Comparison of ENCODE assay signal across 19 cellular contexts in genomic region chr5:126831175-126831574, GRCh38. TPM values are rescaled to one million over a fixed set of nuclear protein-coding genes. Genes with fewer than 3 reads are reported as not detected.
DNase-seq lines count a peak whose midpoint lies in the region; ATAC-seq, FAIRE-seq and TF ChIP-seq lines count a peak whose summit lies in the region.
"Had no signal": no experiment of that assay in that cellular context is flagged by ENCODE, and none has a peak within 500 bp of the region (broad histone marks: within the 10 kb centered on the region; RNA-seq: fewer than 3 reads in every experiment).

No MANE protein-coding gene starts in this region.

- peaks cover 31% of the 10 kb centered on the region for H3K36me3 ChIP-seq in CD4-positive, alpha-beta memory T cell (ENCODE audit: insufficient read depth, low read length)
- peaks cover 11% of the 10 kb centered on the region for H3K36me3 ChIP-seq in CD8-positive, alpha-beta T cell (ENCODE audit: insufficient read depth, low read length)

- no peak overlapping the region for H3K4me2 ChIP-seq in A549

- POLR2A ChIA-PET in A549 (lab: Yijun Ruan, JAX) = no interaction called here
- POLR2A ChIA-PET in CD4-positive, alpha-beta memory T cell (lab: Charles Lee; ENCODE audit: partially characterized antibody) = interaction anchor here (1.1 kb wide), 1 partner anchor 53 kb away, joined by 3 read pairs; no protein-coding TSS in a partner anchor
- POLR2A ChIA-PET in activated CD4-positive, alpha-beta memory T cell treated with anti-CD3 and anti-CD28 coated beads for 36 hours (lab: Charles Lee) = no interaction called here
- POLR2A ChIA-PET in CD8-positive, alpha-beta T cell (lab: Charles Lee) = interaction anchor here (1.2 kb wide), 1 partner anchor 23 kb away, joined by 3 read pairs; no protein-coding TSS in a partner anchor

- H3K27me3 Mint-ChIP-seq in CD4-positive, alpha-beta memory T cell = no peaks in the 10 kb centered on the region
- no peaks in the 10 kb centered on the region for H3K27me3 Mint-ChIP-seq in activated CD4-positive, alpha-beta memory T cell treated with anti-CD3 and anti-CD28 coated beads for 36 hours
- H3K27me3 Mint-ChIP-seq in immature natural killer cell (ENCODE audit: low read depth in 3 of 3) = no peaks in the 10 kb centered on the region
- H3K27me3 Mint-ChIP-seq in CD8-positive, alpha-beta T cell (ENCODE audit: low read depth) = no peaks in the 10 kb centered on the region

- CTCF ChIA-PET in A549 (lab: Yijun Ruan, JAX) = interaction anchor here (0.7 to 1.6 kb wide), 3 partner anchors 13 to 155 kb away, joined by 3 read pairs; no protein-coding TSS in a partner anchor
- CTCF ChIA-PET in CD4-positive, alpha-beta memory T cell (lab: Charles Lee; ENCODE audit: partially characterized antibody) = interaction anchor here (0.8 to 2.0 kb wide), 3 partner anchors 9 to 176 kb away, joined by 3 to 6 read pairs (median 3); no protein-coding TSS in a partner anchor
- CTCF ChIA-PET in activated CD4-positive, alpha-beta memory T cell treated with anti-CD3 and anti-CD28 coated beads for 36 hours (lab: Charles Lee) = interaction anchor here (0.9 to 1.9 kb wide), 2 partner anchors 29 to 661 kb away, joined by 3 to 5 read pairs; no protein-coding TSS in a partner anchor
- CTCF ChIA-PET in CD8-positive, alpha-beta T cell (lab: Charles Lee) = interaction anchor here (1.1 kb wide), 2 partner anchors 482 kb away, joined by 3 read pairs; no protein-coding TSS in a partner anchor

- peak overlapping the region in 5 of 7 donors; percentile 1 to 92 (median 39) for H3K27ac Mint-ChIP-seq in CD4-positive, alpha-beta memory T cell
- H3K27ac Mint-ChIP-seq in activated CD4-positive, alpha-beta memory T cell treated with anti-CD3 and anti-CD28 coated beads for 36 hours = peak overlapping the region; percentile 33
- peak overlapping the region in 4 of 6 donors; percentile 5 to 40 (median 27) for H3K27ac Mint-ChIP-seq in immature natural killer cell
- H3K27ac Mint-ChIP-seq in CD8-positive, alpha-beta T cell = no peak overlapping the region

- H3K27ac ChIP-seq in A549 = no peak overlapping the region
- H3K27ac ChIP-seq in CD4-positive, alpha-beta memory T cell (ENCODE audit: low read depth, low read length) = no peak overlapping the region
- no peak overlapping the region for H3K27ac ChIP-seq in CD8-positive, alpha-beta T cell (ENCODE audit: low read depth, low read length)
- H3K27ac ChIP-seq: HL-60, SJCRH30 had no signal

- intact Hi-C loops in CD4-positive, alpha-beta memory T cell (cut with micrococcal nuclease) = no loop called here
- intact Hi-C loops in activated CD4-positive, alpha-beta memory T cell treated with anti-CD3 and anti-CD28 coated beads for 36 hours (cut with micrococcal nuclease) = no loop called here
- intact Hi-C loops in CD8-positive, alpha-beta T cell (cut with DNase I, micrococcal nuclease) = loop anchor here in 1 of 2 experiments (10.0 kb wide), 1 partner anchor 394 kb away; no protein-coding TSS in a partner anchor

- no peaks in the 10 kb centered on the region for H3K4me1 ChIP-seq in A549
- H3K4me1 ChIP-seq in CD4-positive, alpha-beta memory T cell (ENCODE audit: insufficient read depth, low read length) = peaks cover 7% of the 10 kb centered on the region
- no peaks in the 10 kb centered on the region for H3K4me1 ChIP-seq in CD8-positive, alpha-beta T cell (ENCODE audit: insufficient read depth, low read length)
- H3K4me1 ChIP-seq: HAP-1, SJCRH30 had no signal

- no peaks in the 10 kb centered on the region for H3K9me3 Mint-ChIP-seq in CD4-positive, alpha-beta memory T cell
- no peaks in the 10 kb centered on the region for H3K9me3 Mint-ChIP-seq in activated CD4-positive, alpha-beta memory T cell treated with anti-CD3 and anti-CD28 coated beads for 36 hours
- no peaks in the 10 kb centered on the region for H3K9me3 Mint-ChIP-seq in immature natural killer cell
- H3K9me3 Mint-ChIP-seq in CD8-positive, alpha-beta T cell = no peaks in the 10 kb centered on the region

- no peak for ATAC-seq in A549
- ATAC-seq in CD8-positive, alpha-beta T cell = no peak
- ATAC-seq: PC-3 had no signal

- TF ChIP-seq RAD21 in A549 (conservative IDR thresholded peaks at IDR 0.05 in 1 of 2, IDR thresholded peaks at IDR 0.05 in 1 of 2) = no peak

- peaks cover 47 to 64% of the 10 kb centered on the region in 2 donors for H3K36me3 Mint-ChIP-seq in CD4-positive, alpha-beta memory T cell
- peaks cover 56% of the 10 kb centered on the region for H3K36me3 Mint-ChIP-seq in activated CD4-positive, alpha-beta memory T cell treated with anti-CD3 and anti-CD28 coated beads for 36 hours
- peaks cover 22 to 30% (median 28%) of the 10 kb centered on the region in 3 donors for H3K36me3 Mint-ChIP-seq in immature natural killer cell
- H3K36me3 Mint-ChIP-seq in CD8-positive, alpha-beta T cell = peaks cover 79% of the 10 kb centered on the region

- H3K27me3 ChIP-seq in CD4-positive, alpha-beta memory T cell (ENCODE audit: insufficient read depth, low read length) = no peaks in the 10 kb centered on the region
- no peaks in the 10 kb centered on the region for H3K27me3 ChIP-seq in CD8-positive, alpha-beta T cell (ENCODE audit: insufficient read depth, low read length)
- H3K27me3 ChIP-seq: SJCRH30 had no signal

- no peak overlapping the region for H3K4me3 Mint-ChIP-seq in CD4-positive, alpha-beta memory T cell
- H3K4me3 Mint-ChIP-seq in activated CD4-positive, alpha-beta memory T cell treated with anti-CD3 and anti-CD28 coated beads for 36 hours = no peak overlapping the region
- H3K4me3 Mint-ChIP-seq in immature natural killer cell = no peak overlapping the region
- H3K4me3 Mint-ChIP-seq in CD8-positive, alpha-beta T cell = no peak overlapping the region

- TF ChIP-seq POLR2A in A549 (IDR thresholded peaks at IDR 0.05; ENCODE audit: low read length) = no peak

- no peak overlapping the region for H3K4me3 ChIP-seq in A549
- no peak overlapping the region for H3K4me3 ChIP-seq in CD4-positive, alpha-beta memory T cell (ENCODE audit: low read length in 2 of 2)
- H3K4me3 ChIP-seq in CD8-positive, alpha-beta T cell (ENCODE audit: low read depth, low read length) = no peak overlapping the region
- H3K4me3 ChIP-seq: HAP-1, SJCRH30 had no signal

- FAIRE-seq in A549 (lab: Jason Lieb, UNC) = no peak

- TF ChIP-seq EP300 in A549 (IDR thresholded peaks at IDR 0.05) = no peak

- DNase-seq in A549 (ENCODE audit: low read depth in 1 of 2, low spot score in 1 of 2) (no peak), immature natural killer cell (no peak), AG20443 (ENCODE audit: low spot score) (no peak), cortex of kidney (lab: John Stamatoyannopoulos, UW) (no peak)
- no peak for DNase-seq in CD4-positive, alpha-beta memory T cell
- DNase-seq in activated CD4-positive, alpha-beta memory T cell treated with anti-CD3 and anti-CD28 coated beads for 36 hours = no peak
- no peak for DNase-seq in CD8-positive, alpha-beta T cell
- DNase-seq: ACHN, DMS79, KG1, NCI-H1048, NCI-H1436 treated with DMSO at 0.1 percent for 48 hours, NCI-H2081, NCI-H510A treated with DMSO at 0.1 percent for 48 hours, NCI-H82, PC-3, SJCRH30 had no signal

- no peak for TF ChIP-seq CTCF in A549 (IDR thresholded peaks at IDR 0.05)
- TF ChIP-seq CTCF in CD8-positive, alpha-beta T cell (IDR thresholded peaks at IDR 0.05) = no peak

- H3K4me1 Mint-ChIP-seq in CD4-positive, alpha-beta memory T cell = peaks cover 0 to 4% (median 4%) of the 10 kb centered on the region in 4 donors
- H3K4me1 Mint-ChIP-seq in activated CD4-positive, alpha-beta memory T cell treated with anti-CD3 and anti-CD28 coated beads for 36 hours (ENCODE audit: low read depth) = peaks cover 6% of the 10 kb centered on the region
- H3K4me1 Mint-ChIP-seq in immature natural killer cell = no peaks in the 10 kb centered on the region
- no peaks in the 10 kb centered on the region for H3K4me1 Mint-ChIP-seq in CD8-positive, alpha-beta T cell (ENCODE audit: low read depth)

- 94% methylated on average over 1 of the region's 1 CpG for WGBS in A549 (ENCODE audit: missing lambda C conversion rate)

- no peaks in the 10 kb centered on the region for H3K9me3 ChIP-seq in A549
- H3K9me3 ChIP-seq in CD4-positive, alpha-beta memory T cell (ENCODE audit: control insufficient read depth in 1 of 2, low read length in 2 of 2) = no peaks in the 10 kb centered on the region
- H3K9me3 ChIP-seq in CD8-positive, alpha-beta T cell (ENCODE audit: low read length) = no peaks in the 10 kb centered on the region
- H3K9me3 ChIP-seq: HAP-1, SJCRH30 had no signal

RNA-seq across cellular contexts. Expression of gene LMNB1, which starts 54.2 kb away (rescaled TPM):
- polyA plus RNA-seq in A549 (2011; rRNA removed) (37.0 and 45.9 TPM in 2 replicates), A549 (2017; fragmentation: RNase III; extraction: RNeasy Plus Mini Kit Qiagen cat#74134 plus additional on column Dnase treatment) (55.6 to 62.2 TPM (median 57.0 TPM) in 3 replicates), immature natural killer cell (10 to 100 TPM in 2 of 3 donors, 1 to 10 TPM in 1; 8.7 to 15.8 (median 10.6) TPM)
- 66.0 and 76.2 TPM in 2 replicates for polyA plus RNA-seq in A549 (2012; cell fraction: cytosol; rRNA removed)
- 73.3 and 176 TPM in 2 replicates for polyA plus RNA-seq in A549 (2012; cell fraction: nucleus; rRNA removed)
- 16.6 and 19.2 TPM in 2 replicates for polyA minus RNA-seq in A549 (2011; rRNA and poly(A)+ RNA removed)
- 10 to 100 TPM; 28.2 to 32.3 TPM for total RNA-seq in CD4-positive, alpha-beta memory T cell
- 1 to 10 TPM; 2.0 to 8.8 TPM for polyA plus RNA-seq in CD4-positive, alpha-beta memory T cell
- total RNA-seq in activated CD4-positive, alpha-beta memory T cell treated with anti-CD3 and anti-CD28 coated beads for 36 hours = 100 to 1,000 TPM; 212 to 215 TPM
- total RNA-seq in CD8-positive, alpha-beta T cell = 10 to 100 TPM; 25.8 to 30.6 TPM

Comparison
In these comparisons a context has a peak if more than half of its experiments do, and no peak if none do; other contexts are left out.
1. RNA of gene LMNB1, which starts 54.2 kb away (total RNA-seq): 212 to 215 TPM in activated CD4-positive, alpha-beta memory T cell treated with anti-CD3 and anti-CD28 coated beads for 36 hours; 28.2 to 32.3 TPM in CD4-positive, alpha-beta memory T cell and 25.8 to 30.6 TPM in CD8-positive, alpha-beta T cell; every median in the first group is over 4 times any median in the second.
2. POLR2A ChIA-PET loops: an anchor here in CD4-positive, alpha-beta memory T cell (1.1 kb wide) and CD8-positive, alpha-beta T cell (1.2 kb wide); none called in A549 and activated CD4-positive, alpha-beta memory T cell treated with anti-CD3 and anti-CD28 coated beads for 36 hours.